In the genomic region with DNA sequence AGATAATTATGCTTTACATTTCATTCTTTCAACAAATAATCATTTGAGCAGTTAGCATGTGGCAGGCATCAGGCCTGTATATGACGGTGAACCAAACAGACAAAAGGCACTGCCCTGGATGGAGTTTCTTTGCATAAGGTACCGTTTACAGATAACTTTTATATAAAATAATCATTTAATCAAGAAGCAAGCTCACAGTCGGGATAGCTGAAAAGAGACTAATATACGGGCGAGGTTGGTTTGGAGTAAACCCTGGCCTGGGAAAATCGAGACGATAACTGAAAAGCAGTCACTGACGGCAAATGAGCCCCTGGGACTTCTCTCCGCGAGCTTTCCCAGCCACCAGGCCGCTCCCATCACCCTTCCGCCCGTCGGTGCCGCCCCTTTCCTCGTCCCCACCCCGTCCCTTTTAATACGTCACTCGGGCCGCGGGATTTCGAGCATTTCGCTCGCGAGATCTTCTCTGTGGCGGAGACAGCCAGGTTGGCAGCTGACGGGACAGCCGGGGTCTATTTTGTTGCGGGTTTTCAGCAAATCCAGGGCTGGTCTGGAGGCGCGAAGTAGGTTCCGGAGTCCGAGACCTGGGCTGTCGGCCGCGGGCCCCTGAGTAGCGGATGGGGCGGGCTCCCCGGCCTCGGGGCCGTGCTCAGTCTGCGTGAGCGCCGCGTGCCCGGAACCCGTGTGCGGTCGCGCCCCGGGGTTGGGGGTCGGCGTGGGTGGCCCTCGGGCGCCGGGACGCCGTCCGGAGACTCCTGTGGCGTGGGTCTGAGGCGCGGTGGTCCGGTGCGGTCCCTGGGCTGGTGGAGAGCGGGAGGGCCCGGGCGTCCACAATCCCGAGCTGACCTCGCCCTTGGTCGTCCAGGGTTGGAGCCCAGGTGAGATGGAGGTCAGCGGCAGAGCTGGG, we compare ENCODE assay signal across 8 cellular contexts. TPM values are rescaled to one million over a fixed set of nuclear protein-coding genes. Genes with fewer than 3 reads are reported as not detected.
A peak's percentile ranks its signal among the peaks of the same experiment; 100 is the strongest.
DNase-seq lines count a peak whose midpoint lies in the region; ATAC-seq and TF ChIP-seq lines count a peak whose summit lies in the region.

TSS of gene NMD3 (plus strand) at position 462 of the 904 bp plus-strand sequence. CDS start 703 bp downstream, outside the sequence.

- TF ChIP-seq CTCF in chondrocyte (IDR thresholded peaks at IDR 0.05) = no peak

- peaks cover 40% of the 10 kb centered on the region for H3K4me1 Mint-ChIP-seq in chondrocyte (ENCODE audit: low read depth)

- peak; percentile 99 for ATAC-seq in HG03432 (IDR thresholded peaks at IDR 0.05; ENCODE audit: unreplicated experiment)

- peak; percentile 92 for TF ChIP-seq POLR2A in GM19099 (IDR thresholded peaks at IDR 0.05; ENCODE audit: extremely low read depth, insufficient read length, low read depth)

- DNase-seq in AG20443 (ENCODE audit: low spot score) (peak; percentile 97), NCI-H510A (lab: John Stamatoyannopoulos, UW) (peak; percentile 88), chondrocyte (ENCODE audit: low spot score) (peak; percentile 96), kidney glomerular epithelial cell (lab: John Stamatoyannopoulos, UW) (peak; percentile 92)
- DNase-seq in activated CD4-positive, alpha-beta T cell treated with anti-CD3 and anti-CD28 coated beads for 24 hours (ENCODE audit: low read depth in 2 of 2) = peak; percentile 90
- DNase-seq in stimulated activated CD4-positive, alpha-beta T cell treated with anti-CD3 and anti-CD28 coated beads, Interleukin-1b, Interleukin-23, amount 100 ng/mL, for 1 hour (ENCODE audit: low read depth in 2 of 2) = peak; percentile 77 to 88

- peaks cover 9% of the 10 kb centered on the region for H3K9me3 Mint-ChIP-seq in chondrocyte (ENCODE audit: low read depth)

- H3K27ac Mint-ChIP-seq in chondrocyte (ENCODE audit: unreplicated experiment) = peak within 1 kb of the TSS; percentile 96

- peak within 1 kb of the TSS; percentile 87 for H3K4me3 Mint-ChIP-seq in chondrocyte (ENCODE audit: unreplicated experiment)

- H3K36me3 Mint-ChIP-seq in chondrocyte (ENCODE audit: low read depth) = peaks cover 5% of the 10 kb centered on the region

- no peaks in the 10 kb centered on the region for H3K27me3 Mint-ChIP-seq in chondrocyte (ENCODE audit: low read depth)

RNA-seq across cellular contexts. Expression of gene NMD3, which starts in this region (rescaled TPM):
- total RNA-seq in chondrocyte = 67.8 to 80.2 TPM (median 73.1 TPM) in 3 replicates

Comparison
In these comparisons a context has a peak if more than half of its experiments do, and no peak if none do; other contexts are left out.
1. Peak in every context shown above with its lines: DNase-seq and ATAC-seq.